In the genomic region with DNA sequence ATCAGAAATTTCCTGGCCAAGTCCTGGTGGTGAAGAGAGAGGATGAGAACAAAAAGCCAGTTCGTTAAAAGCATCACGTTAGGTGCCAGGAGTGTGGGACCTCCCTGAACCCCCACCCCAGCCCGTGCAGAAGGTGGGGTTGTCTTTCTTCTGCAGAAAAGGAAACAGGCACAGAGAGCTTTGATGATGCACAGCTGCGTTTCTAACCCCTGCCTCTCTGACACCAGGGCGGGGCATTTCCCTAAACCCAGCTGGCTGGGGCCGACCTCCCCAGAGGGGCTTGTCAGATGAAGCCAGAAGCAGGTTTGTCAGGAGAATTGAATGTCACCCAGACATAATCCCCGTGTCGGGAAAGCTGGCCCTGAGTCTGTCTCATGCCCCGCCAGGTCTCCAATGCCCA, we compare ENCODE assay signal across 10 cellular contexts.
DNase-seq lines count a peak whose midpoint lies in the region; ATAC-seq lines count a peak whose summit lies in the region.
"Had no signal": no experiment of that assay in that cellular context is flagged by ENCODE, and none has a peak within 500 bp of the region (broad histone marks: within the 10 kb centered on the region; RNA-seq: fewer than 3 reads in every experiment).

No MANE protein-coding gene starts in this region.

- H3K9me3 ChIP-seq in SJCRH30 (replicated peaks): no peaks in the 10 kb centered on the region

- H3K4me3 ChIP-seq in SJCRH30: no peak overlapping the region

- peaks cover 66% of the 10 kb centered on the region for H3K4me1 ChIP-seq in SJCRH30

- DNase-seq in NCI-H2171 treated with DMSO at 0.1 percent for 48 hours (lab: John Stamatoyannopoulos, UW) (peak; percentile 33), NCI-H2171 (lab: John Stamatoyannopoulos, UW) (no peak), SJCRH30 (peak; percentile 89 to 91), NOMO-1 treated with DMSO at 0.1 percent for 48 hours (lab: John Stamatoyannopoulos, UW; ENCODE audit: unreplicated experiment) (no peak), NCI-H1105 (lab: John Stamatoyannopoulos, UW) (no peak)
- DNase-seq in activated naive CD8-positive, alpha-beta T cell treated with anti-CD3 and anti-CD28 coated beads for 36 hours: peak; percentile 35
- peak; percentile 8 for DNase-seq in stimulated activated naive CD4-positive, alpha-beta T cell treated with Interleukin-2 at 50 U/mL for 16 hours (lab: John Stamatoyannopoulos, UW)
- DNase-seq: 8988T had no signal

- no peaks in the 10 kb centered on the region for H3K36me3 ChIP-seq in SJCRH30

- H3K27me3 ChIP-seq in SJCRH30: no peaks in the 10 kb centered on the region

- H3K4me1 Mint-ChIP-seq in activated naive CD8-positive, alpha-beta T cell treated with anti-CD3 and anti-CD28 coated beads for 36 hours: peaks cover 60% of the 10 kb centered on the region

- no peaks in the 10 kb centered on the region for H3K27me3 Mint-ChIP-seq in activated naive CD8-positive, alpha-beta T cell treated with anti-CD3 and anti-CD28 coated beads for 36 hours

- H3K27ac Mint-ChIP-seq in activated naive CD8-positive, alpha-beta T cell treated with anti-CD3 and anti-CD28 coated beads for 36 hours: peak overlapping the region; percentile 66
- H3K27ac Mint-ChIP-seq: WTC11 had no signal

- H3K27ac ChIP-seq in SJCRH30: peak overlapping the region; percentile 86

- no peaks in the 10 kb centered on the region for H3K36me3 Mint-ChIP-seq in activated naive CD8-positive, alpha-beta T cell treated with anti-CD3 and anti-CD28 coated beads for 36 hours
- H3K36me3 Mint-ChIP-seq: WTC11 had no signal

- no peaks in the 10 kb centered on the region for H3K9me3 Mint-ChIP-seq in activated naive CD8-positive, alpha-beta T cell treated with anti-CD3 and anti-CD28 coated beads for 36 hours

- peak overlapping the region; percentile 63 for H3K4me3 Mint-ChIP-seq in activated naive CD8-positive, alpha-beta T cell treated with anti-CD3 and anti-CD28 coated beads for 36 hours
- H3K4me3 Mint-ChIP-seq: WTC11 had no signal

- no peak for ATAC-seq in HG02870 (IDR thresholded peaks at IDR 0.05; ENCODE audit: unreplicated experiment)
- ATAC-seq: WTC11 had no signal

Comparison
In these comparisons a context has a peak if more than half of its experiments do, and no peak if none do; other contexts are left out.
1. DNase-seq: peak in NCI-H2171 treated with DMSO at 0.1 percent for 48 hours (single experiment), SJCRH30 (2 of 2), activated naive CD8-positive, alpha-beta T cell treated with anti-CD3 and anti-CD28 coated beads for 36 hours (single experiment) and stimulated activated naive CD4-positive, alpha-beta T cell treated with Interleukin-2 at 50 U/mL for 16 hours (single experiment); none in NCI-H2171 (single experiment), NOMO-1 treated with DMSO at 0.1 percent for 48 hours (single experiment) and NCI-H1105 (single experiment).